ENCODE assay signal across 13 cellular contexts in genomic region chr12:117470804-117471203, GRCh38.
A peak's percentile ranks its signal among the peaks of the same experiment; 100 is the strongest.
DNase-seq lines count a peak whose midpoint lies in the region; FAIRE-seq and TF ChIP-seq lines count a peak whose summit lies in the region.
"Had no signal": no experiment of that assay in that cellular context is flagged by ENCODE, and none has a peak within 500 bp of the region (broad histone marks: within the 10 kb centered on the region; RNA-seq: fewer than 3 reads in every experiment).

No MANE protein-coding gene starts in this region.

- no peak for FAIRE-seq in frontal cortex (lab: Jason Lieb, UNC)

- TF ChIP-seq CTCF in fibroblast of the aortic adventitia (IDR thresholded peaks at IDR 0.05; ENCODE audit: insufficient read depth, low read length): peak; percentile 11

- peak; percentile 6 for DNase-seq in stimulated activated CD4-positive, alpha-beta T cell treated with anti-CD3 and anti-CD28 coated beads, Interleukin-15, amount 100 ng/mL, for 24 hours
- DNase-seq in stimulated activated CD4-positive, alpha-beta T cell treated with anti-CD3 and anti-CD28 coated beads, Interleukin-4, amount 100 ng/mL, for 1 hour: no peak
- peak; percentile 4 for DNase-seq in OCI-M1 (lab: John Stamatoyannopoulos, UW)
- no peak for DNase-seq in fibroblast of the aortic adventitia (ENCODE audit: low read depth)
- no peak for DNase-seq in GM19240 (ENCODE audit: insufficient read length, low spot score)
- no peak for DNase-seq in NCI-H1048 (lab: John Stamatoyannopoulos, UW)
- DNase-seq in frontal cortex (ENCODE audit: low spot score in 2 of 2): no peak
- no peak for DNase-seq in NCI-H1417 treated with DMSO at 0.1 percent for 48 hours (lab: John Stamatoyannopoulos, UW)
- DNase-seq: activated effector memory CD4-positive, alpha-beta T cell treated with anti-CD3 and anti-CD28 coated beads, Interleukin-2, amount 50 U/mL, for 16 hours; C1 segment of cervical spinal cord; colonic mucosa; heart right ventricle; NCI-H2171 had no signal

- H3K4me3 ChIP-seq in fibroblast of the aortic adventitia (ENCODE audit: low read depth, low read length): no peak overlapping the region
- H3K4me3 ChIP-seq: colonic mucosa, heart right ventricle had no signal

Comparison
In these comparisons a context has a peak if more than half of its experiments do, and no peak if none do; other contexts are left out.
1. DNase-seq: peak in stimulated activated CD4-positive, alpha-beta T cell treated with anti-CD3 and anti-CD28 coated beads, Interleukin-15, amount 100 ng/mL, for 24 hours (single experiment) and OCI-M1 (single experiment); none in stimulated activated CD4-positive, alpha-beta T cell treated with anti-CD3 and anti-CD28 coated beads, Interleukin-4, amount 100 ng/mL, for 1 hour (single experiment), fibroblast of the aortic adventitia (single experiment), GM19240 (single experiment), NCI-H1048 (single experiment), frontal cortex (0 of 2) and NCI-H1417 treated with DMSO at 0.1 percent for 48 hours (single experiment).